ENCODE assay signal across 18 cellular contexts in genomic region chr15:65089206-65089824, GRCh38. TPM values are rescaled to one million over a fixed set of nuclear protein-coding genes. Genes with fewer than 3 reads are reported as not detected.
DNase-seq lines count a peak whose midpoint lies in the region; ATAC-seq, FAIRE-seq and TF ChIP-seq lines count a peak whose summit lies in the region.
"Had no signal": no experiment of that assay in that cellular context is flagged by ENCODE, and none has a peak within 500 bp of the region (broad histone marks: within the 10 kb centered on the region; RNA-seq: fewer than 3 reads in every experiment).

No MANE protein-coding gene starts in this region.

- peaks cover 0 to 6% of the 10 kb centered on the region in 2 donors for H3K4me1 ChIP-seq in adrenal gland (replicated peaks in 1 of 2)
- peaks cover 0 to 70% (median 36%) of the 10 kb centered on the region in 12 donors for H3K4me1 ChIP-seq in heart left ventricle
- H3K4me1 ChIP-seq in mucosa of rectum (ENCODE audit: control insufficient read depth in 2 of 2, insufficient read depth in 2 of 2, low read length in 2 of 2): peaks cover 24 to 30% of the 10 kb centered on the region in 2 donors
- peaks cover 49 to 96% of the 10 kb centered on the region in 2 donors for H3K4me1 ChIP-seq in thoracic aorta (ENCODE audit: control insufficient read depth in 1 of 2, low read depth in 2 of 2)

- peak overlapping the region; percentile 58 to 75 for H3K9ac ChIP-seq in mucosa of rectum (ENCODE audit: low read depth in 1 of 2, low read length in 2 of 2)
- H3K9ac ChIP-seq: BLaER1 treated with 17β-estradiol and CSF1 and Interleukin-3, amounts not matched to agents 10 nM and 100 nM; KMS-11 had no signal

- no peak for FAIRE-seq in GM12892 (lab: Jason Lieb, UNC)
- FAIRE-seq: GM19239 had no signal

- WGBS in adrenal gland, 4 donors: 36 to 43% (median 41%) methylated on average over 5 of the region's 5 CpGs
- 45 to 51% (median 50%) methylated on average over 5 of the region's 5 CpGs for WGBS in heart left ventricle, 4 donors

- ATAC-seq in heart left ventricle (peak in 3 of 4 donors; percentile 5 to 50 (median 33)), thoracic aorta (ENCODE audit: insufficient number of reproducible peaks, low FRiP score, low read depth) (no peak), GM19023 (IDR thresholded peaks at IDR 0.05; ENCODE audit: unreplicated experiment) (no peak)
- ATAC-seq: effector memory CD8-positive, alpha-beta T cell had no signal

- TF ChIP-seq CTCF in adrenal gland (IDR thresholded peaks at IDR 0.05): no peak
- no peak for TF ChIP-seq CTCF in heart left ventricle (IDR thresholded peaks at IDR 0.05)
- no peak for TF ChIP-seq CTCF in thoracic aorta (IDR thresholded peaks at IDR 0.05)
- no peak for TF ChIP-seq CTCF in brain microvascular endothelial cell (IDR thresholded peaks at IDR 0.05; ENCODE audit: low read depth, low read length, missing control alignments)

- in situ Hi-C loops in brain microvascular endothelial cell (cut with HindIII; ENCODE audit: low pct_ligation_motif_present, low sequenced_read_pairs): no loop called here

- H3K4me3 ChIP-seq in adrenal gland (no peak overlapping the region), heart left ventricle (no peak overlapping the region), mucosa of rectum (ENCODE audit: low read length in 2 of 2) (no peak overlapping the region), thoracic aorta (no peak overlapping the region), brain microvascular endothelial cell (ENCODE audit: low read depth, low read length) (no peak overlapping the region)
- H3K4me3 ChIP-seq: BLaER1 treated with 17β-estradiol and CSF1 and Interleukin-3, amounts not matched to agents 10 nM and 100 nM had no signal

- no peaks in the 10 kb centered on the region for H3K36me3 ChIP-seq in adrenal gland (replicated peaks in 1 of 2)
- peaks cover 0 to 7% (median 0%) of the 10 kb centered on the region in 9 donors for H3K36me3 ChIP-seq in heart left ventricle
- no peaks in the 10 kb centered on the region for H3K36me3 ChIP-seq in mucosa of rectum (ENCODE audit: control insufficient read depth in 2 of 2, insufficient read depth in 2 of 2, low read length in 2 of 2)
- no peaks in the 10 kb centered on the region for H3K36me3 ChIP-seq in thoracic aorta
- no peaks in the 10 kb centered on the region for H3K36me3 ChIP-seq in brain microvascular endothelial cell (replicated peaks)

- H3K27ac ChIP-seq in adrenal gland: peak overlapping the region in 1 of 5 donors; percentile 58
- H3K27ac ChIP-seq in heart left ventricle: peak overlapping the region; percentile 77 to 97 (median 90)
- H3K27ac ChIP-seq in mucosa of rectum (ENCODE audit: low read depth in 2 of 2, low read length in 2 of 2): peak overlapping the region; percentile 94 to 96
- H3K27ac ChIP-seq in thoracic aorta: peak overlapping the region; percentile 96 to 99
- no peak overlapping the region for H3K27ac ChIP-seq in brain microvascular endothelial cell
- H3K27ac ChIP-seq: BLaER1 treated with 17β-estradiol and CSF1 and Interleukin-3, amounts not matched to agents 10 nM and 100 nM; KMS-11; RWPE1 had no signal

- TF ChIP-seq POLR2A in adrenal gland (IDR thresholded peaks at IDR 0.05): no peak
- no peak for TF ChIP-seq POLR2A in heart left ventricle (IDR thresholded peaks at IDR 0.05)
- TF ChIP-seq POLR2A in GM12892 (IDR thresholded peaks at IDR 0.05; ENCODE audit: low read depth, low read length): no peak

- DNase-seq in adrenal gland (peak in 6 of 7 donors; percentile 36 to 76 (median 69)), heart left ventricle (peak in 2 of 5 donors; percentile 76 to 78), thoracic aorta (ENCODE audit: low spot score) (no peak), GM12892 (ENCODE audit: insufficient read length) (no peak), mucosa of gallbladder (ENCODE audit: low spot score) (no peak), brain microvascular endothelial cell (no peak)
- DNase-seq: activated CD4-positive, alpha-beta T cell treated with anti-CD3 and anti-CD28 coated beads, Interleukin-2, amount 10 ng/mL, durations not matched to agents 7 days and 5 days; activated T-cell treated with anti-CD3 and anti-CD28 coated beads, Interleukin-2, amount 50 U/mL, for 48 hours; effector memory CD8-positive, alpha-beta T cell; NCI-H524 treated with DMSO at 0.1 percent for 48 hours; nucleus accumbens had no signal

- H3K27me3 ChIP-seq in adrenal gland (no peaks in the 10 kb centered on the region), heart left ventricle (peaks cover 0 to 3% (median 0%) of the 10 kb centered on the region in 9 donors), mucosa of rectum (ENCODE audit: control insufficient read depth in 2 of 2, insufficient read depth in 2 of 2, low read length in 2 of 2) (no peaks in the 10 kb centered on the region), thoracic aorta (replicated peaks; ENCODE audit: insufficient read depth) (no peaks in the 10 kb centered on the region), brain microvascular endothelial cell (replicated peaks) (no peaks in the 10 kb centered on the region)
- H3K27me3 ChIP-seq: BLaER1 treated with 17β-estradiol and CSF1 and Interleukin-3, amounts not matched to agents 10 nM and 100 nM had no signal

- H3K9me3 ChIP-seq in adrenal gland (replicated peaks in 1 of 3): no peaks in the 10 kb centered on the region
- H3K9me3 ChIP-seq in heart left ventricle: no peaks in the 10 kb centered on the region
- H3K9me3 ChIP-seq in mucosa of rectum (ENCODE audit: control insufficient read depth in 2 of 2, low read length in 2 of 2): no peaks in the 10 kb centered on the region
- no peaks in the 10 kb centered on the region for H3K9me3 ChIP-seq in thoracic aorta
- H3K9me3 ChIP-seq: BLaER1 treated with 17β-estradiol and CSF1 and Interleukin-3, amounts not matched to agents 10 nM and 100 nM had no signal

- intact Hi-C loops in adrenal gland (cut with DNase I): no loop called here
- intact Hi-C loops in heart left ventricle (cut with DNase I): loop anchor here in 5 of 10 donors (2.0 to 10.0 kb wide), 3 partner anchors 35 to 55 kb away; no protein-coding TSS in a partner anchor

RNA-seq across cellular contexts. Expression of gene KBTBD13, which starts 12.8 kb away (rescaled TPM):
- total RNA-seq in adrenal gland (not detected), heart left ventricle (10 to 100 TPM in 1 of 9 donors, 1 to 10 TPM in 8; 3.2 to 11.8 (median 4.2) TPM), thoracic aorta (1 to 10 TPM in 1 of 2 donors, under 1 TPM in 1; 0.63 to 3.1 TPM), mucosa of gallbladder (not detected)
- polyA plus RNA-seq in adrenal gland (not detected), heart left ventricle (1 to 10 TPM in 1 of 2 donors, under 1 TPM in 1; 0.78 to 9.0 TPM)
- polyA plus RNA-seq in GM12892 (2012; ENCODE audit: missing spikeins): not detected
- total RNA-seq: activated CD4-positive, alpha-beta T cell treated with anti-CD3 and anti-CD28 coated beads, Interleukin-2, amount 10 ng/mL, durations not matched to agents 7 days and 5 days; glomerular endothelial cell had no signal

RNA-seq across cellular contexts. Expression of gene RASL12, which starts 21.5 kb away (rescaled TPM):
- 1 to 10 TPM; 1.3 to 9.2 (median 3.3) TPM for total RNA-seq in adrenal gland
- polyA plus RNA-seq in adrenal gland: 1 to 10 TPM; 1.4 to 7.0 (median 4.3) TPM
- total RNA-seq in heart left ventricle: 10 to 100 TPM in 7 of 9 donors, 1 to 10 TPM in 2; 8.3 to 35.0 (median 12.2) TPM
- polyA plus RNA-seq in heart left ventricle: 10 to 100 TPM; 13.3 to 13.7 TPM
- total RNA-seq in thoracic aorta: 100 to 1,000 TPM; 211 to 324 TPM
- polyA plus RNA-seq in GM12892 (2012; ENCODE audit: missing spikeins): not detected
- total RNA-seq in mucosa of gallbladder: 17.5 TPM
- total RNA-seq: activated CD4-positive, alpha-beta T cell treated with anti-CD3 and anti-CD28 coated beads, Interleukin-2, amount 10 ng/mL, durations not matched to agents 7 days and 5 days; glomerular endothelial cell had no signal

RNA-seq across cellular contexts. Expression of gene UBAP1L, which starts 25.7 kb away (rescaled TPM):
- total RNA-seq in adrenal gland (1 to 10 TPM in 6 of 8 donors, under 1 TPM in 2; 0.48 to 5.6 (median 2.6) TPM), heart left ventricle (1 to 10 TPM in 7 of 9 donors, under 1 TPM in 2; 0.93 to 2.2 (median 1.3) TPM), thoracic aorta (10 to 100 TPM in 1 of 2 donors, 1 to 10 TPM in 1; 3.7 to 11.0 TPM), mucosa of gallbladder (5.6 TPM)
- polyA plus RNA-seq in adrenal gland (10 to 100 TPM in 1 of 3 donors, 1 to 10 TPM in 2; 1.1 to 34.9 (median 5.7) TPM), heart left ventricle (1 to 10 TPM in 1 of 2 donors, under 1 TPM in 1; 0.51 to 1.8 TPM)
- polyA plus RNA-seq in GM12892 (2012; ENCODE audit: missing spikeins): 2.2 TPM

RNA-seq across cellular contexts. Expression of gene SLC51B, which starts 44.1 kb away (rescaled TPM):
- total RNA-seq in adrenal gland (1 to 10 TPM in 1 of 8 donors, under 1 TPM in 4, not detected in 3; 0.32 to 2.6 (median 0.55) TPM), heart left ventricle (not detected), thoracic aorta (not detected), mucosa of gallbladder (0.37 TPM)
- polyA plus RNA-seq in adrenal gland (1 to 10 TPM in 2 of 3 donors, under 1 TPM in 1; 0.40 to 3.1 (median 1.5) TPM), heart left ventricle (under 1 TPM in 1 of 2 donors, not detected in 1; 0.08 TPM)
- not detected for polyA plus RNA-seq in GM12892 (2012; ENCODE audit: missing spikeins)
- total RNA-seq: activated CD4-positive, alpha-beta T cell treated with anti-CD3 and anti-CD28 coated beads, Interleukin-2, amount 10 ng/mL, durations not matched to agents 7 days and 5 days; glomerular endothelial cell had no signal

RNA-seq across cellular contexts. Expression of gene PDCD7, which starts 44.3 kb away (rescaled TPM):
- 100 to 1,000 TPM in 1 of 8 donors, 10 to 100 TPM in 7; 17.5 to 121 (median 23.1) TPM for total RNA-seq in adrenal gland
- polyA plus RNA-seq in adrenal gland: 10 to 100 TPM in 2 of 3 donors, 1 to 10 TPM in 1; 9.8 to 18.7 (median 17.3) TPM
- total RNA-seq in heart left ventricle: 10 to 100 TPM in 8 of 9 donors, 1 to 10 TPM in 1; 9.5 to 21.9 (median 13.9) TPM
- 10 to 100 TPM; 10.6 to 11.1 TPM for polyA plus RNA-seq in heart left ventricle
- 10 to 100 TPM; 18.5 to 26.7 TPM for total RNA-seq in thoracic aorta
- 19.6 TPM for polyA plus RNA-seq in GM12892 (2012; ENCODE audit: missing spikeins)
- 22.0 TPM for total RNA-seq in mucosa of gallbladder

Comparison
In these comparisons a context has a peak if more than half of its experiments do, and no peak if none do; other contexts are left out.
1. DNase-seq: peak in adrenal gland (6 of 7); none in thoracic aorta (single experiment), GM12892 (single experiment), mucosa of gallbladder (single experiment) and brain microvascular endothelial cell (single experiment).
2. ATAC-seq: peak in heart left ventricle (3 of 4); none in thoracic aorta (single experiment) and GM19023 (single experiment).
3. RNA of gene RASL12, which starts 21.5 kb away (total RNA-seq): 211 to 324 TPM in thoracic aorta; 17.5 TPM in mucosa of gallbladder (single experiment), 8.3 to 35.0 TPM in heart left ventricle and 1.3 to 9.2 TPM in adrenal gland; every median in the first group is over 4 times any median in the second.